8 cellular contexts compared by ENCODE assay signal in the genomic region with DNA sequence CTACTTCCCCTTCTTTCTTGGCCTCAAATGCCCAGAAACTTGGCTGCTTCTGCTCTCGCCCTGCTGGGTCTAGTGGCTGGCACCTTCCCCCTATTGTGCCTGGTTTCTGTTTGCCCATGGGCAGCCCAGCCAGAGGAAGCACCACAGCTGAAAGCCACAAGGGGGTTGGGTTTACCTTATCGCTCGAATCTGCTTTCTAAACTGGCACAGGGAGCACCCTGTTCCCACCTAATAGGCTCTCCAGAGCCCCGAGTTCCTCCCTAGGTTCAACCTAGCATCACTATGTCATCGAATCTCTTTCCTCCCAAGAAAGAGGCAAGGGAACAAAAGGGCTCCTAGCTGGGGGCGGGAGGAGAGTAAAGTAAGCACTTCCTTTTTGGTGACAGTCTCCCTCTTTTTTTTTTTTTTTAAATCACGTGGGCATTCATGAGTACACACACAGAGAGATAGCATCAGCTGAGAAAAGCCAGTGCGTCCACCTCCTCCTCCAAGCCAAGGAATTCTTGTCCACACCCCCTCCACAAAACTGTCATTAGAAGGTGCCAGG.
DNase-seq lines count a peak whose midpoint lies in the region; ATAC-seq and TF ChIP-seq lines count a peak whose summit lies in the region.

No MANE protein-coding gene starts in this region.

- H3K36me3 ChIP-seq in BE2C (no peaks in the 10 kb centered on the region), neutrophil (no peaks in the 10 kb centered on the region)

- H3K4me3 ChIP-seq in BE2C (ENCODE audit: low read depth, low read length) = peak overlapping the region; percentile 63
- H3K4me3 ChIP-seq in neutrophil (ENCODE audit: low read depth in 1 of 2, low read length in 1 of 2) = peak overlapping the region; percentile 26 to 28

- no peak for ATAC-seq in HG03045 (IDR thresholded peaks at IDR 0.05; ENCODE audit: unreplicated experiment)

- H3K9me3 ChIP-seq in BE2C (no peaks in the 10 kb centered on the region), neutrophil (no peaks in the 10 kb centered on the region)

- DNase-seq in BE2C = no peak
- DNase-seq in M059J (ENCODE audit: low read depth) = peak; percentile 84
- peak; percentile 18 for DNase-seq in activated CD4-positive, alpha-beta T cell treated with anti-CD3 and anti-CD28 coated beads, Interleukin-2, amount 50 U/mL, for 1 hour
- DNase-seq in epithelial cell of prostate (ENCODE audit: low read depth, low spot score) = peak; percentile 26
- no peak for DNase-seq in NCI-H1105 treated with DMSO at 0.1 percent for 48 hours (lab: John Stamatoyannopoulos, UW)
- DNase-seq in OCI-M2 (lab: John Stamatoyannopoulos, UW; ENCODE audit: unreplicated experiment) = no peak

- H3K4me1 ChIP-seq in BE2C (peaks cover 30% of the 10 kb centered on the region), neutrophil (ENCODE audit: control insufficient read depth in 1 of 2, insufficient read depth in 1 of 2, low read depth in 1 of 2, low read length in 1 of 2) (peaks cover 8 to 21% of the 10 kb centered on the region in 2 experiments)

- TF ChIP-seq CTCF in BE2C (IDR thresholded peaks at IDR 0.05; ENCODE audit: low read depth, low read length) = no peak
- no peak for TF ChIP-seq CTCF in neutrophil (IDR thresholded peaks at IDR 0.05)

- H3K27ac ChIP-seq in epithelial cell of prostate (peak overlapping the region; percentile 61), neutrophil (peak overlapping the region; percentile 72)

- H3K27me3 ChIP-seq in BE2C (no peaks in the 10 kb centered on the region), neutrophil (peaks cover 19% of the 10 kb centered on the region)

Comparison
In these comparisons a context has a peak if more than half of its experiments do, and no peak if none do; other contexts are left out.
1. DNase-seq: peak in M059J (single experiment), activated CD4-positive, alpha-beta T cell treated with anti-CD3 and anti-CD28 coated beads, Interleukin-2, amount 50 U/mL, for 1 hour (single experiment) and epithelial cell of prostate (single experiment); none in BE2C (single experiment), NCI-H1105 treated with DMSO at 0.1 percent for 48 hours (single experiment) and OCI-M2 (single experiment).